Comparison of ENCODE assay signal across 8 cellular contexts in the genomic region with DNA sequence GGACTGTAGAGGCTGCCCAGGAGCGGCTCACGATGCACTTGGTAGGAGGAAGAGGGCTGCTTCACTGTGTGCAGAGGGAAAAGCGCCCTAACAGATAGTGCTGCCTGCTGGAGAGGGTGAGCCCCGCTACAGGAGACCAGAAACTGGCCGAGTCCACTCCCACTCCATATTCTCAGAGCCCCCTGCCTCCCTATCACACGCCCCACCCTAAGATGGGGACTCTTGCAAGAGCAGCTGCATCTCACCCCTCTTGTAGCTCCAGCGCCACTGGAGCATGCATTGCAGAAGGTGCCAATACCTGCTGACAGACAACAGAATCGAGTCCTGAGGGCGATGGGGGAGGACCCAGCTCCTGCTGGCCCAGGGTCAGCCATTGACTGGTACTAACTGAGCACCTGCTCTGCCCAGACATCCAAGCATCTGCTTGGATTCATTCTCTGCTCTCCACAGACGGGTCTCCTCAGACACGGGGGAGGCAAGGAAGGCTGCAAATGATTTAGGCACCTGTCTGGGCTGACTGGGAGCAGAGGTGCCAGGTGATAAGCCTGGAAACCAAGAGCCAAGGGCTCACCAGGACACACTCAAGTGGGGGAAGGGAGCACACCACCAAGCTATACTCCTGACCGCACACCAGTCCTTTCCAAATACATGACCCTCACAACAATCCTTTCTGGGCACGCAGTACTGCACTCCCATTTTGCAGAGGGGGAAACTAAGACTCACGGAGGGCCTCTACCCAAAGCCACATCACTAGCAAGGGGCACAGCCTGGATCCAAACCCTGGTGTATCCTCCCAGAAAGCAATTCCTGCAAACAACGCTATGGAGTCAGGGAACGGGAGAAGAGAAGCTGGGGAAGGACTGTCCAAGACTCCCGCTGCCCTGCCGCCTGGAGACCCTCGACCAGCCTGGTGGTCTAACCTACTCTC. TPM values are rescaled to one million over a fixed set of nuclear protein-coding genes. Genes with fewer than 3 reads are reported as not detected.
DNase-seq lines count a peak whose midpoint lies in the region; FAIRE-seq and TF ChIP-seq lines count a peak whose summit lies in the region.

No MANE protein-coding gene starts in this region.

- DNase-seq in AG04450 (ENCODE audit: low read depth, low spot score), result no peak
- DNase-seq in bronchial epithelial cell (ENCODE audit: low read depth), result no peak
- DNase-seq in 8988T, result no peak
- no peak for DNase-seq in H54 (ENCODE audit: insufficient read length, low spot score)
- DNase-seq in GM12891 (ENCODE audit: insufficient read length, low spot score), result no peak
- DNase-seq in ureter (ENCODE audit: low spot score), result no peak

- H3K79me2 ChIP-seq in KMS-11 (ENCODE audit: insufficient read depth, low read depth), result peaks cover 63% of the 10 kb centered on the region

- H3K27ac ChIP-seq in AG04450 (ENCODE audit: low read depth, low read length) (no peak overlapping the region), KMS-11 (peak overlapping the region; percentile 72), muscle layer of duodenum (ENCODE audit: low read length) (no peak overlapping the region)

- H3K4me3 ChIP-seq in AG04450 (ENCODE audit: low read depth, low read length), result peak overlapping the region; percentile 93
- no peak overlapping the region for H3K4me3 ChIP-seq in KMS-11 (IDR thresholded peaks at IDR 0.05; ENCODE audit: insufficient read depth, low read depth, low read length)
- peak overlapping the region; percentile 83 for H3K4me3 ChIP-seq in bronchial epithelial cell (ENCODE audit: low read depth, low read length)
- peak overlapping the region; percentile 68 to 98 for H3K4me3 ChIP-seq in muscle layer of duodenum (ENCODE audit: low read depth in 1 of 2, low read length in 2 of 2)

- TF ChIP-seq CTCF in AG04450 (IDR thresholded peaks at IDR 0.05; ENCODE audit: low read depth, low read length), result no peak
- TF ChIP-seq CTCF in KMS-11 (conservative IDR thresholded peaks at IDR 0.05; ENCODE audit: low read depth, low read length), result no peak
- no peak for TF ChIP-seq CTCF in bronchial epithelial cell (IDR thresholded peaks at IDR 0.05; ENCODE audit: insufficient read depth, low read length, severe bottlenecking)

- no peak for TF ChIP-seq POLR2A in H54 (IDR thresholded peaks at IDR 0.05; ENCODE audit: low read depth, low read length)
- no peak for TF ChIP-seq POLR2A in GM12891 (IDR thresholded peaks at IDR 0.05; ENCODE audit: low read depth, low read length)

- H3K4me1 ChIP-seq in KMS-11 (ENCODE audit: low read depth, poor library complexity, severe bottlenecking) (peaks cover 65% of the 10 kb centered on the region), muscle layer of duodenum (ENCODE audit: control insufficient read depth in 1 of 2, insufficient read depth in 2 of 2, low read length in 2 of 2) (peaks cover 17 to 48% of the 10 kb centered on the region in 2 donors)

- H2AFZ ChIP-seq in KMS-11 (ENCODE audit: low read depth), result no peak overlapping the region

- H3K9me3 ChIP-seq in AG04450 (ENCODE audit: control insufficient read depth, insufficient read depth, low read length), result no peaks in the 10 kb centered on the region; the same call in 1 of the 2 replicates
- no peaks in the 10 kb centered on the region for H3K9me3 ChIP-seq in muscle layer of duodenum (ENCODE audit: control insufficient read depth in 1 of 2, low read length in 2 of 2)

- POLR2A ChIA-PET in AG04450 (lab: Yijun Ruan, JAX), result interaction anchor here (1.5 kb wide), 1 partner anchor 15 kb away, joined by 4 read pairs; no protein-coding TSS in a partner anchor

- H3K9ac ChIP-seq in KMS-11, result peak overlapping the region; percentile 63; the same call in 1 of the 2 replicates

- no peaks in the 10 kb centered on the region for H3K36me3 ChIP-seq in KMS-11 (ENCODE audit: insufficient read depth)
- H3K36me3 ChIP-seq in bronchial epithelial cell (ENCODE audit: control insufficient read depth, insufficient read depth, low read length), result peaks cover 2% of the 10 kb centered on the region
- H3K36me3 ChIP-seq in muscle layer of duodenum (ENCODE audit: control insufficient read depth in 1 of 2, insufficient read depth in 2 of 2, low read length in 2 of 2), result no peaks in the 10 kb centered on the region

- no peaks in the 10 kb centered on the region for H4K20me1 ChIP-seq in KMS-11 (ENCODE audit: insufficient read depth)

- no peak for FAIRE-seq in bronchial epithelial cell (lab: Jason Lieb, UNC)
- no peak for FAIRE-seq in H54 (lab: Jason Lieb, UNC)
- FAIRE-seq in GM12891 (lab: Jason Lieb, UNC), result no peak

- CTCF ChIA-PET in AG04450 (lab: Charles Lee), result interaction anchor here (0.8 to 0.9 kb wide), 3 partner anchors 27 to 46 kb away, joined by 3 to 4 read pairs (median 3); no protein-coding TSS in a partner anchor

- H3K27me3 ChIP-seq in AG04450 (ENCODE audit: control insufficient read depth, insufficient read depth, low read length), result peaks cover 2% of the 10 kb centered on the region
- no peaks in the 10 kb centered on the region for H3K27me3 ChIP-seq in KMS-11 (ENCODE audit: insufficient read depth, low read depth)
- no peaks in the 10 kb centered on the region for H3K27me3 ChIP-seq in bronchial epithelial cell (ENCODE audit: control insufficient read depth, insufficient read depth, low read length)
- no peaks in the 10 kb centered on the region for H3K27me3 ChIP-seq in muscle layer of duodenum (ENCODE audit: low read depth, low read length)

- peak overlapping the region; percentile 72 for H3K4me2 ChIP-seq in KMS-11

TF ChIP-seq in GM12891, 5 proteins besides CTCF, POLR2A, EP300 and RAD21:
- TF ChIP-seq TAF1 (IDR thresholded peaks at IDR 0.05; ENCODE audit: low read depth, low read length) (no peak), SPI1 (IDR thresholded peaks at IDR 0.05; ENCODE audit: low read depth, low read length) (no peak), POLR2AphosphoS5 (IDR thresholded peaks at IDR 0.05; ENCODE audit: low read depth, low read length) (no peak), PAX5 (IDR thresholded peaks at IDR 0.05; ENCODE audit: insufficient read depth, low read length, severe bottlenecking) (no peak), POU2F2 (IDR thresholded peaks at IDR 0.05; ENCODE audit: low read depth, low read length) (no peak)

RNA-seq across cellular contexts. Expression of a gene that starts 1.6 kb away (rescaled TPM):
- polyA plus RNA-seq in AG04450 (2011; rRNA removed), result 11.2 and 13.4 TPM in 2 replicates
- 11.1 and 12.5 TPM in 2 replicates for polyA minus RNA-seq in AG04450 (2011; rRNA and poly(A)+ RNA removed)
- total RNA-seq in bronchial epithelial cell (92.7 and 138 TPM in 2 replicates), ureter (28.5 TPM)
- polyA plus RNA-seq in GM12891 (2012; ENCODE audit: low read depth, missing spikeins), result 7.6 TPM
